In genomic region chr20:35207950-35208611, GRCh38 we compare ENCODE assay signal across 8 cellular contexts. TPM values are rescaled to one million over a fixed set of nuclear protein-coding genes. Genes with fewer than 3 reads are reported as not detected.
DNase-seq lines count a peak whose midpoint lies in the region; ATAC-seq and TF ChIP-seq lines count a peak whose summit lies in the region.

No MANE protein-coding gene starts in this region.

- no TSS peak for BruUV-seq in Caco-2 (replicated peaks; lab: Mats Ljungman, UMichigan)

- intact Hi-C loops in Caco-2 (cut with micrococcal nuclease; ENCODE audit: unreplicated experiment): loop anchor here (1.0 to 10.0 kb wide), 11 partner anchors 21 to 374 kb away; partner anchors contain the start of genes ACSS2, GSS, MYH7B and TRPC4AP

- H3K4me1 ChIP-seq in Caco-2 (peaks cover 21% of the 10 kb centered on the region; the same call in 1 of the 2 replicates), KMS-11 (ENCODE audit: low read depth, poor library complexity, severe bottlenecking) (no peaks in the 10 kb centered on the region)

- CTCF ChIA-PET in Caco-2 (lab: Charles Lee): interaction anchor here (0.6 to 4.6 kb wide), 20 partner anchors 16 to 252 kb away, joined by 3 to 189 read pairs (median 4); partner anchors contain the start of genes EDEM2, GSS, MYH7B and TRPC4AP

- H4K20me1 ChIP-seq in KMS-11 (ENCODE audit: insufficient read depth): no peaks in the 10 kb centered on the region

- no peaks in the 10 kb centered on the region for H3K36me3 Mint-ChIP-seq in Caco-2 (ENCODE audit: insufficient read depth, unreplicated experiment)
- H3K36me3 Mint-ChIP-seq in nephron (ENCODE audit: low read depth): no peaks in the 10 kb centered on the region
- H3K36me3 Mint-ChIP-seq in stimulated activated memory B cell treated with anti-CD40 and anti-IgM and Interleukin-4, amounts not matched to agents 10 μg/mL and 1 μg/mL and 100 μg/mL, for 72 hours: peaks cover 18% of the 10 kb centered on the region

- H3K9me3 Mint-ChIP-seq in Caco-2 (ENCODE audit: unreplicated experiment) (no peaks in the 10 kb centered on the region), nephron (peaks cover 6% of the 10 kb centered on the region)
- H3K9me3 Mint-ChIP-seq in stimulated activated memory B cell treated with anti-CD40 and anti-IgM and Interleukin-4, amounts not matched to agents 10 μg/mL and 1 μg/mL and 100 μg/mL, for 72 hours: no peaks in the 10 kb centered on the region

- peak; percentile 93 to 96 for DNase-seq in Caco-2
- peak; percentile 91 for DNase-seq in RKO (ENCODE audit: low spot score)
- peak; percentile 37 for DNase-seq in activated T-helper 1 cell treated with Interleukin-2 at 50 U/mL for 16 hours (ENCODE audit: low read depth)
- DNase-seq in fibroblast of mammary gland (ENCODE audit: low read depth): peak; percentile 84

- no peaks in the 10 kb centered on the region for H3K27me3 ChIP-seq in Caco-2 (replicated peaks; ENCODE audit: control insufficient read depth, insufficient read depth, low read length)
- no peaks in the 10 kb centered on the region for H3K27me3 ChIP-seq in KMS-11 (ENCODE audit: insufficient read depth, low read depth)

- H3K4me1 Mint-ChIP-seq in Caco-2 (ENCODE audit: low read depth, unreplicated experiment) (peaks cover 5% of the 10 kb centered on the region), nephron (no peaks in the 10 kb centered on the region)
- H3K4me1 Mint-ChIP-seq in stimulated activated memory B cell treated with anti-CD40 and anti-IgM and Interleukin-4, amounts not matched to agents 10 μg/mL and 1 μg/mL and 100 μg/mL, for 72 hours: no peaks in the 10 kb centered on the region

- H3K9ac ChIP-seq in KMS-11: no peak overlapping the region

- no peaks in the 10 kb centered on the region for H3K79me2 ChIP-seq in KMS-11 (ENCODE audit: insufficient read depth, low read depth)

- H3K4me3 Mint-ChIP-seq in Caco-2 (ENCODE audit: unreplicated experiment) (no peak overlapping the region), nephron (no peak overlapping the region)
- H3K4me3 Mint-ChIP-seq in stimulated activated memory B cell treated with anti-CD40 and anti-IgM and Interleukin-4, amounts not matched to agents 10 μg/mL and 1 μg/mL and 100 μg/mL, for 72 hours: no peak overlapping the region

- H3K4me2 ChIP-seq in KMS-11: no peak overlapping the region

- H3K36me3 ChIP-seq in Caco-2 (ENCODE audit: control insufficient read depth, insufficient read depth, low read length): no peaks in the 10 kb centered on the region
- H3K36me3 ChIP-seq in KMS-11 (ENCODE audit: insufficient read depth): no peaks in the 10 kb centered on the region

- POLR2A ChIA-PET in Caco-2 (lab: Charles Lee): interaction anchor here (0.5 to 1.3 kb wide), 5 partner anchors 43 to 63 kb away, joined by 3 to 10 read pairs (median 4); partner anchors contain the start of gene EDEM2

- peak; percentile 77 for ATAC-seq in stimulated activated memory B cell treated with anti-CD40 and anti-IgM and Interleukin-4, amounts not matched to agents 10 μg/mL and 1 μg/mL and 100 μg/mL, for 72 hours
- no peak for ATAC-seq in GM21515 (IDR thresholded peaks at IDR 0.05; ENCODE audit: unreplicated experiment)

- H2AFZ ChIP-seq in KMS-11 (ENCODE audit: low read depth): peak overlapping the region; percentile 32

- no peak overlapping the region for H3K27ac ChIP-seq in KMS-11

- H3K27ac Mint-ChIP-seq in Caco-2 (ENCODE audit: unreplicated experiment): no peak overlapping the region
- no peak overlapping the region for H3K27ac Mint-ChIP-seq in nephron
- H3K27ac Mint-ChIP-seq in stimulated activated memory B cell treated with anti-CD40 and anti-IgM and Interleukin-4, amounts not matched to agents 10 μg/mL and 1 μg/mL and 100 μg/mL, for 72 hours: no peak overlapping the region

- H3K9me3 ChIP-seq in Caco-2: no peaks in the 10 kb centered on the region

- H3K27me3 Mint-ChIP-seq in Caco-2 (ENCODE audit: insufficient read depth, unreplicated experiment) (no peaks in the 10 kb centered on the region), nephron (ENCODE audit: low read depth) (no peaks in the 10 kb centered on the region)
- H3K27me3 Mint-ChIP-seq in stimulated activated memory B cell treated with anti-CD40 and anti-IgM and Interleukin-4, amounts not matched to agents 10 μg/mL and 1 μg/mL and 100 μg/mL, for 72 hours: no peaks in the 10 kb centered on the region

- H3K4me3 ChIP-seq in Caco-2 (ENCODE audit: low read depth, low read length) (no peak overlapping the region; the same call in 1 of the 2 replicates), KMS-11 (IDR thresholded peaks at IDR 0.05; ENCODE audit: insufficient read depth, low read depth, low read length) (no peak overlapping the region), fibroblast of mammary gland (ENCODE audit: control insufficient read depth, low read depth, low read length) (no peak overlapping the region)

- TF ChIP-seq CTCF in Caco-2 (IDR thresholded peaks at IDR 0.05; ENCODE audit: insufficient read depth in 1 of 2, low read depth in 1 of 2, low read length in 1 of 2, severe bottlenecking in 1 of 2, unreplicated experiment in 1 of 2) (peak; percentile 92 to 98), KMS-11 (conservative IDR thresholded peaks at IDR 0.05; ENCODE audit: low read depth, low read length) (peak; percentile 90), fibroblast of mammary gland (conservative IDR thresholded peaks at IDR 0.05; ENCODE audit: control insufficient read depth, insufficient read depth, low read depth, low read length) (peak; percentile 79), nephron (IDR thresholded peaks at IDR 0.05; ENCODE audit: unreplicated experiment in 3 of 3) (peak; percentile 70 to 85 (median 75))

RNA-seq across cellular contexts. Expression of gene MMP24, which starts 18.4 kb away (rescaled TPM):
- total RNA-seq in Caco-2 (2022): 13.0 and 15.6 TPM in 2 replicates

RNA-seq across cellular contexts. Expression of gene PROCR, which starts 36.2 kb away (rescaled TPM):
- total RNA-seq in Caco-2 (2022): 4.0 and 4.7 TPM in 2 replicates

Comparison
In these comparisons a context has a peak if more than half of its experiments do, and no peak if none do; other contexts are left out.
1. DNase-seq: peak in every context shown above with its lines; median percentile 94 in Caco-2; 91 in RKO; 84 in fibroblast of mammary gland; 37 in activated T-helper 1 cell treated with Interleukin-2 at 50 U/mL for 16 hours.